21 cellular contexts compared by ENCODE assay signal in the genomic region with DNA sequence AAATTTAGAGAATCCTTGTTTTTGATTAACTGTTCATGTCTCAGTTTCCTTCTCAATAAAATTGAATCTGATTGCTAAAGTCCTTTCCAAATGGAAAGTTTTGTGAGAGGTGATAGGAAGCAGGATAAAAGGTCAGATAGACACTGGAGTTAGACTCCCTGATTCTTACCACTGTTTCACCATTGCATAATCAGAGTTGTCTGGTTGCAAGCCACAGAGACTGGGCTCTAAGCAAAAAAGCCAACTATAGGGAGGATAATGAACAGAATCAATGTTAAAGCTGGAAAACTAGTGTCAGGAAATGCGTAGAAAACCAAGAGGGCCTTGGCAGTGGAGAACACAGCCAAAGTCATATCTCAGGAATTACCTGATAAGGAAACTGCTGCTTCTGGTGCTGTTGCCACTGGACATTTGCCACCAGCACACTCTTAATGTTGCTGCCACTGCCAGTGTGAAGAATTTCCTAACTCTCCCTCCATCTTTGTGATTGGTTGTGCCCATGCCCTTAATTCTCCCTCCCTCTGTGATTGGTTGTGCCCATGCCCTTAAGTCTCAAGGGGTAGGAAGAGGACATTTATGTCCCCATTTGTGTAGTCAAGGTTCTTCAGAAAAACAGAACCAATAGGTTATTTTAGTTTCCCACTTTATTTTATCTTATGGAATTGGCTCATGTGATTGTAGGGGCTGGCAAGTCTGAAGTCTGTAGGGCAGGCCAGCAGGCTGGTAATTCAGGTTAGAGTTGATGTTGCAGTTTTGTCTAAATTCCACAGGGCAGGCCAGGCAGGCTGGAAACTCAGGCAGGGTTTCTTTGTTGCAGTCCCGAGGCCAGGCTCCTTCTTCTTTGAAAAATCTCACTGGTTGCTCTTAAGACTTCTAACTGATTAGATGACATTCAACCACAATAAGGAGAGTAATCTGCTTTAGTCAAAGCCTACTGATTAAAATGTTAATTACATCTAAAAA.
"Had no signal": no experiment of that assay in that cellular context is flagged by ENCODE, and none has a peak within 500 bp of the region (broad histone marks: within the 10 kb centered on the region; RNA-seq: fewer than 3 reads in every experiment).

No MANE protein-coding gene starts in this region.

- H3K4me3 ChIP-seq: esophagus squamous epithelium, lower lobe of right lung, psoas muscle, spleen, upper lobe of left lung, vagina had no signal

- H3K27me3 ChIP-seq: esophagus squamous epithelium, foreskin keratinocyte, spleen, upper lobe of left lung, vagina had no signal

- H3K27ac ChIP-seq: epithelial cell of prostate, esophagus squamous epithelium, foreskin keratinocyte, lower lobe of right lung, psoas muscle, spleen, upper lobe of left lung, vagina had no signal

- H3K36me3 ChIP-seq: esophagus squamous epithelium, lower lobe of right lung, spleen, upper lobe of left lung, vagina had no signal

- H3K4me1 ChIP-seq: esophagus squamous epithelium, foreskin keratinocyte, lower lobe of right lung, psoas muscle, spleen, upper lobe of left lung, vagina had no signal

- H3K9me3 ChIP-seq: esophagus squamous epithelium, lower lobe of right lung, psoas muscle, spleen, upper lobe of left lung, vagina had no signal

- DNase-seq: effector memory CD4-positive, alpha-beta T cell; esophagus squamous epithelium; foreskin keratinocyte; head of caudate nucleus; hippocampal formation; kidney glomerular epithelial cell; lower lobe of right lung; mesenchymal stem cell; naive B cell; psoas muscle; retina; spleen; stimulated activated CD4-positive, alpha-beta T cell treated with anti-CD3 and anti-CD28 coated beads, Interleukin-15, amount 100 ng/mL, for 24 hours; stimulated activated CD4-positive, alpha-beta T cell treated with anti-CD3 and anti-CD28 coated beads, Interleukin-1b, Interleukin-23, amount 100 ng/mL, for 48 hours; stimulated activated CD4-positive, alpha-beta T cell treated with anti-CD3 and anti-CD28 coated beads, Interleukin-4, amount 100 ng/mL, for 4 hours; stimulated activated naive B cell treated with anti-CD40 and anti-IgM and Interleukin-4, amounts not matched to agents 10 μg/mL and 1 μg/mL and 100 μg/mL, for 72 hours; stimulated activated naive CD8-positive, alpha-beta T cell treated with anti-CD3 and anti-CD28 coated beads, Interleukin-15, amount 100 ng/mL, for 72 hours; substantia nigra; upper lobe of left lung had no signal
